ENCODE assay signal across 20 cellular contexts in genomic region chr3:18258492-18258891, GRCh38.
DNase-seq lines count a peak whose midpoint lies in the region; ATAC-seq and TF ChIP-seq lines count a peak whose summit lies in the region.
"Had no signal": no experiment of that assay in that cellular context is flagged by ENCODE, and none has a peak within 500 bp of the region (broad histone marks: within the 10 kb centered on the region; RNA-seq: fewer than 3 reads in every experiment).

No MANE protein-coding gene starts in this region.

- H3K36me3 ChIP-seq in OCI-LY7 (ENCODE audit: insufficient read depth, low read length) (no peaks in the 10 kb centered on the region), gastroesophageal sphincter (no peaks in the 10 kb centered on the region)
- H3K36me3 ChIP-seq: gastrocnemius medialis, ovary had no signal

- no peaks in the 10 kb centered on the region for H3K9me3 ChIP-seq in OCI-LY7 (ENCODE audit: low read length)
- H3K9me3 ChIP-seq in gastroesophageal sphincter: no peaks in the 10 kb centered on the region
- H3K9me3 ChIP-seq: gastrocnemius medialis, ovary had no signal

- ATAC-seq in GM18867 (IDR thresholded peaks at IDR 0.05; ENCODE audit: unreplicated experiment) (peak; percentile 99), GM19463 (IDR thresholded peaks at IDR 0.05; ENCODE audit: unreplicated experiment) (peak; percentile 84), HG03159 (IDR thresholded peaks at IDR 0.05; ENCODE audit: unreplicated experiment) (peak; percentile 80), gastroesophageal sphincter (no peak)
- ATAC-seq: gastrocnemius medialis; naive thymus-derived CD4-positive, alpha-beta T cell; sciatic nerve; stimulated activated naive CD8-positive, alpha-beta T cell treated with anti-CD3 and anti-CD28 coated beads, Interleukin-15, Interleukin-2, amounts not matched to agents 100 U/mL and 50 U/mL, for 24 hours had no signal

- H3K4me2 ChIP-seq in OCI-LY7 (ENCODE audit: low read length): no peak overlapping the region

- TF ChIP-seq CTCF in OCI-LY7 (conservative IDR thresholded peaks at IDR 0.05; ENCODE audit: low read length): no peak
- TF ChIP-seq CTCF in gastroesophageal sphincter (IDR thresholded peaks at IDR 0.05): no peak

- no peak for DNase-seq in OCI-LY7 (ENCODE audit: low spot score)
- DNase-seq in amygdala (lab: John Stamatoyannopoulos, UW): no peak
- DNase-seq in NOMO-1 (lab: John Stamatoyannopoulos, UW; ENCODE audit: unreplicated experiment in 2 of 2): no peak
- DNase-seq: activated CD4-positive, alpha-beta T cell treated with anti-CD3 and anti-CD28 coated beads, Interleukin-2, amount 50 U/mL, for 1 hour; activated naive CD4-positive, alpha-beta T cell treated with Interleukin-2 at 50 U/mL for 16 hours; aorta; gastrocnemius medialis; mesendoderm; naive thymus-derived CD4-positive, alpha-beta T cell; NCI-H526; ovary; Right ventricle myocardium superior; stimulated activated naive CD8-positive, alpha-beta T cell treated with anti-CD3 and anti-CD28 coated beads, Interleukin-15, Interleukin-2, amounts not matched to agents 100 U/mL and 50 U/mL, for 24 hours; T-helper 1 cell; trophoblast cell had no signal

- TF ChIP-seq EP300 in gastroesophageal sphincter (IDR thresholded peaks at IDR 0.05): no peak

- no peaks in the 10 kb centered on the region for H3K79me2 ChIP-seq in OCI-LY7 (ENCODE audit: insufficient read depth, low read depth, low read length)

- CTCF ChIA-PET in OCI-LY7 (lab: Charles Lee; ENCODE audit: unreplicated experiment): no interaction called here

- POLR2A ChIA-PET in OCI-LY7 (lab: Charles Lee): interaction anchor here (0.6 kb wide), 2 partner anchors 111 to 602 kb away, joined by 4 to 5 read pairs; no protein-coding TSS in a partner anchor

- no peak overlapping the region for H3K27ac ChIP-seq in OCI-LY7 (ENCODE audit: low read depth, low read length, poor library complexity, severe bottlenecking)
- H3K27ac ChIP-seq in gastroesophageal sphincter: no peak overlapping the region
- H3K27ac ChIP-seq: gastrocnemius medialis, ovary had no signal

- 88 to 99% methylated on average over 7 of the region's 7 CpGs for WGBS in gastroesophageal sphincter (ENCODE audit: low coverage in 1 of 2), 2 donors

- intact Hi-C loops in OCI-LY7 (cut with micrococcal nuclease; ENCODE audit: unreplicated experiment): no loop called here

- H2AFZ ChIP-seq in OCI-LY7 (ENCODE audit: low read length): peak overlapping the region; percentile 54

- H4K20me1 ChIP-seq in OCI-LY7 (ENCODE audit: insufficient read depth, low read length): no peaks in the 10 kb centered on the region

- H3K4me1 ChIP-seq in OCI-LY7 (ENCODE audit: insufficient read depth, low read length, poor library complexity, severe bottlenecking): no peaks in the 10 kb centered on the region
- H3K4me1 ChIP-seq in gastroesophageal sphincter: no peaks in the 10 kb centered on the region
- H3K4me1 ChIP-seq: gastrocnemius medialis had no signal

- no peaks in the 10 kb centered on the region for H3K27me3 ChIP-seq in gastroesophageal sphincter
- H3K27me3 ChIP-seq: gastrocnemius medialis, ovary had no signal

- no peaks in the 10 kb centered on the region for H3K9me2 ChIP-seq in OCI-LY7 (ENCODE audit: insufficient read depth, low read length)

- no TSS peak for BruUV-seq in OCI-LY7 (replicated peaks; lab: Mats Ljungman, UMichigan)

- H3K4me3 ChIP-seq in OCI-LY7 (ENCODE audit: low read depth, low read length, poor library complexity, severe bottlenecking) (no peak overlapping the region), gastroesophageal sphincter (no peak overlapping the region)
- H3K4me3 ChIP-seq: gastrocnemius medialis, ovary had no signal

- TF ChIP-seq POLR2A in gastroesophageal sphincter (IDR thresholded peaks at IDR 0.05): no peak
